1 cellular context compared by ENCODE assay signal in the genomic region with DNA sequence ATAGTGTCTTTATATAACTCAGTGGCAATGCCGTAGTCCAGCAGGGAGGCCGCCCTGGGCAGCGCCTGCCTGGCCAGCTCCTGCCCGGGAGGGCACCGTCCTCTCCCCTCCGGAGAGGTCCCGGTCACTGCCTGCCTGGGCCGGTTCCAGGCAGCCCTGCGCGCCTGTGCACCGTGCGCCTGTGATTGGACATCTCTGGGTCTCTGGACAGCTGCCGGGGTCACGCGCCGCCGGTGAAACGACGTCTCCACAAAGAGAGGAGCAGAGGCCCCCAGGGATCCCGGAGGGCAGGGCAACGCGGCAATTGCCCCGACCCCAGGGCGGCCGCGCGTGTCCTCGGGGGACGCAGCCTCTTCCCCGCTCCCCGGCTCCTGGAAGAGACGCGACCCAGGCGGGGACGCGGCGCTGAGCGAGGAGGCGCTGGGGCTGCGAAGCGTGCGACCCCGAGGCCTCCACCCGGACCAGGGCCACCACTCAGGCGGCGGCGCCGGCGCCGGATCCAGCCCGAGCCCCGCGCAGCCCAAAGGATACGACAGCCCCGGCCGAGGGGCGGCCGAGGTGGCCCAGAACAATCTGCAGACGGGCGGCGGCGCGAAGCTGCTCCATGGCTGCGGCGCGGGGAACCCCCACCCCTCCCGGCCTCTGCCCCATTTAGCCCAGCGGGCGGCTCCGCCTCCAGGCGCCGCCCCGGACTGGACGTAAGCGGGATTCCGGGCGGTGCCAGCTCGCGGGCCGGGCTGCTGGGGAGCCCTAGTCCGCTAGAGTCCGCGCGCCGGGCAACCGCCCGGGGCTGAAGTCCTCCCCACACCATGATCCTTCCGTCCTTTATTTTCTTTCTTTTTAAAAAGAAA.
TF ChIP-seq lines count a peak whose summit lies in the region.

A gene (minus strand): TSS at position 628 of the 851 bp plus-strand sequence. CDS start 22 bp downstream, at position 606.

TF ChIP-seq in HepG2, 621 proteins besides CTCF, POLR2A, EP300 and RAD21 (continued from another document and continues in another):
- TF ChIP-seq, protein P1, sequence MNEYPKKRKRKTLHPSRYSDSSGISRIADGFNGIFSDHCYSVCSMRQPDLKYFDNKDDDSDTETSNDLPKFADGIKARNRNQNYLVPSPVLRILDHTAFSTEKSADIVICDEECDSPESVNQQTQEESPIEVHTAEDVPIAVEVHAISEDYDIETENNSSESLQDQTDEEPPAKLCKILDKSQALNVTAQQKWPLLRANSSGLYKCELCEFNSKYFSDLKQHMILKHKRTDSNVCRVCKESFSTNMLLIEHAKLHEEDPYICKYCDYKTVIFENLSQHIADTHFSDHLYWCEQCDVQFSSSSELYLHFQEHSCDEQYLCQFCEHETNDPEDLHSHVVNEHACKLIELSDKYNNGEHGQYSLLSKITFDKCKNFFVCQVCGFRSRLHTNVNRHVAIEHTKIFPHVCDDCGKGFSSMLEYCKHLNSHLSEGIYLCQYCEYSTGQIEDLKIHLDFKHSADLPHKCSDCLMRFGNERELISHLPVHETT (CRISPR knock-in tag; conservative IDR thresholded peaks at IDR 0.05), result peak; percentile 63
- no peak for TF ChIP-seq MED8 (CRISPR knock-in tag; IDR thresholded peaks at IDR 0.05; ENCODE audit: insufficient replicate concordance)
- TF ChIP-seq KDM1A (CRISPR knock-in tag; IDR thresholded peaks at IDR 0.05), result peak; percentile 15; the same call in 1 of the 2 replicates
- no peak; the same call in 1 of the 2 replicates for TF ChIP-seq ZNF431 (CRISPR knock-in tag; IDR thresholded peaks at IDR 0.05; ENCODE audit: borderline replicate concordance, low read depth)
- TF ChIP-seq MTF1 (CRISPR knock-in tag; IDR thresholded peaks at IDR 0.05), result no peak
- no peak for TF ChIP-seq GATAD2A (CRISPR knock-in tag; IDR thresholded peaks at IDR 0.05)
- TF ChIP-seq SOX5 (CRISPR knock-in tag; IDR thresholded peaks at IDR 0.05; ENCODE audit: borderline replicate concordance), result no peak
- no peak for TF ChIP-seq ZNF543 (CRISPR knock-in tag; IDR thresholded peaks at IDR 0.05)
- TF ChIP-seq, protein P2, sequence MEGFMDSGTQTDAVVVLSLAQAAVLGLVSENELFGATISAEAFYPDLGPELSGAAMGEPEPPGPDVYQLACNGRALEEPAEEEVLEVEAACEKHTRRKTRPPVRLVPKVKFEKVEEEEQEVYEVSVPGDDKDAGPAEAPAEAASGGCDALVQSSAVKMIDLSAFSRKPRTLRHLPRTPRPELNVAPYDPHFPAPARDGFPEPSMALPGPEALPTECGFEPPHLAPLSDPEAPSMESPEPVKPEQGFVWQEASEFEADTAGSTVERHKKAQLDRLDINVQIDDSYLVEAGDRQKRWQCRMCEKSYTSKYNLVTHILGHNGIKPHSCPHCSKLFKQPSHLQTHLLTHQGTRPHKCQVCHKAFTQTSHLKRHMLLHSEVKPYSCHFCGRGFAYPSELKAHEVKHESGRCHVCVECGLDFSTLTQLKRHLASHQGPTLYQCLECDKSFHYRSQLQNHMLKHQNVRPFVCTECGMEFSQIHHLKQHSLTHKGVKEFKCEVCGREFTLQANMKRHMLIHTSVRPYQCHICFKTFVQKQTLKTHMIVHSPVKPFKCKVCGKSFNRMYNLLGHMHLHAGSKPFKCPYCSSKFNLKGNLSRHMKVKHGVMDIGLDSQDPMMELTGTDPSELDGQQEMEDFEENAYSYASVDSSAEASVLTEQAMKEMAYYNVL (CRISPR knock-in tag; IDR thresholded peaks at IDR 0.05; ENCODE audit: borderline replicate concordance), result no peak
- TF ChIP-seq MIER2 (CRISPR knock-in tag; IDR thresholded peaks at IDR 0.05), result no peak
- TF ChIP-seq GABPA (IDR thresholded peaks at IDR 0.05; ENCODE audit: low read depth, low read length), result no peak
- TF ChIP-seq GABPA (CRISPR knock-in tag; IDR thresholded peaks at IDR 0.05; ENCODE audit: low read depth), result no peak
- no peak for TF ChIP-seq ATF7 (IDR thresholded peaks at IDR 0.05)
- TF ChIP-seq ATF7 (CRISPR knock-in tag; IDR thresholded peaks at IDR 0.05), result no peak
- TF ChIP-seq, protein P3, sequence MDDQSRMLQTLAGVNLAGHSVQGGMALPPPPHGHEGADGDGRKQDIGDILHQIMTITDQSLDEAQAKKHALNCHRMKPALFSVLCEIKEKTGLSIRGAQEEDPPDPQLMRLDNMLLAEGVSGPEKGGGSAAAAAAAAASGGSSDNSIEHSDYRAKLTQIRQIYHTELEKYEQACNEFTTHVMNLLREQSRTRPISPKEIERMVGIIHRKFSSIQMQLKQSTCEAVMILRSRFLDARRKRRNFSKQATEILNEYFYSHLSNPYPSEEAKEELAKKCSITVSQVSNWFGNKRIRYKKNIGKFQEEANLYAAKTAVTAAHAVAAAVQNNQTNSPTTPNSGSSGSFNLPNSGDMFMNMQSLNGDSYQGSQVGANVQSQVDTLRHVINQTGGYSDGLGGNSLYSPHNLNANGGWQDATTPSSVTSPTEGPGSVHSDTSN (CRISPR knock-in tag; IDR thresholded peaks at IDR 0.05; ENCODE audit: borderline replicate concordance), result no peak
- TF ChIP-seq FOXA1 (IDR thresholded peaks at IDR 0.05), result no peak
- TF ChIP-seq FOXA1 (CRISPR knock-in tag; IDR thresholded peaks at IDR 0.05), result no peak
- no peak for TF ChIP-seq RELA (CRISPR knock-in tag; IDR thresholded peaks at IDR 0.05)
- TF ChIP-seq ZFP62 (CRISPR knock-in tag; IDR thresholded peaks at IDR 0.05), result no peak
- TF ChIP-seq AHR (CRISPR knock-in tag; IDR thresholded peaks at IDR 0.05), result no peak
- no peak for TF ChIP-seq ZBTB42 (CRISPR knock-in tag; IDR thresholded peaks at IDR 0.05)
- no peak for TF ChIP-seq PTBP1 (IDR thresholded peaks at IDR 0.05; ENCODE audit: low read depth, low read length, poor library complexity, severe bottlenecking)
- no peak; the same call in none of the 2 replicates for TF ChIP-seq ZNF709 (CRISPR knock-in tag; IDR thresholded peaks at IDR 0.05)
- no peak; the same call in 1 of the 2 replicates for TF ChIP-seq ESRRA (CRISPR knock-in tag; IDR thresholded peaks at IDR 0.05; ENCODE audit: low read depth)
- no peak for TF ChIP-seq CHCHD3 (CRISPR knock-in tag; IDR thresholded peaks at IDR 0.05)
- 0 out of 2 replicates have a peak, but pooled peaks have one; percentile 69 for TF ChIP-seq MEIS2 (CRISPR knock-in tag; IDR thresholded peaks at IDR 0.05)
- peak; percentile 96 for TF ChIP-seq HIVEP1 (CRISPR knock-in tag; IDR thresholded peaks at IDR 0.05)
- peak; percentile 17 for TF ChIP-seq FOXA3 (CRISPR knock-in tag; IDR thresholded peaks at IDR 0.05)
- TF ChIP-seq, protein P4, sequence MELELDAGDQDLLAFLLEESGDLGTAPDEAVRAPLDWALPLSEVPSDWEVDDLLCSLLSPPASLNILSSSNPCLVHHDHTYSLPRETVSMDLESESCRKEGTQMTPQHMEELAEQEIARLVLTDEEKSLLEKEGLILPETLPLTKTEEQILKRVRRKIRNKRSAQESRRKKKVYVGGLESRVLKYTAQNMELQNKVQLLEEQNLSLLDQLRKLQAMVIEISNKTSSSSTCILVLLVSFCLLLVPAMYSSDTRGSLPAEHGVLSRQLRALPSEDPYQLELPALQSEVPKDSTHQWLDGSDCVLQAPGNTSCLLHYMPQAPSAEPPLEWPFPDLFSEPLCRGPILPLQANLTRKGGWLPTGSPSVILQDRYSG (CRISPR knock-in tag; IDR thresholded peaks at IDR 0.05), result peak; percentile 83
- TF ChIP-seq ZNF547 (CRISPR knock-in tag; IDR thresholded peaks at IDR 0.05), result peak; percentile 40; the same call in 1 of the 2 replicates
- peak; percentile 29; the same call in 1 of the 2 replicates for TF ChIP-seq SAFB2 (CRISPR knock-in tag; IDR thresholded peaks at IDR 0.05; ENCODE audit: borderline replicate concordance, low read depth)
- peak; percentile 72 for TF ChIP-seq NFYB (CRISPR knock-in tag; IDR thresholded peaks at IDR 0.05)
- TF ChIP-seq, protein P5, sequence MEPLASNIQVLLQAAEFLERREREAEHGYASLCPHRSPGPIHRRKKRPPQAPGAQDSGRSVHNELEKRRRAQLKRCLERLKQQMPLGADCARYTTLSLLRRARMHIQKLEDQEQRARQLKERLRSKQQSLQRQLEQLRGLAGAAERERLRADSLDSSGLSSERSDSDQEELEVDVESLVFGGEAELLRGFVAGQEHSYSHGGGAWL (CRISPR knock-in tag; IDR thresholded peaks at IDR 0.05), result peak; percentile 48
- 0 out of 2 replicates have a peak, but pooled peaks have one; percentile 25 for TF ChIP-seq KDM3A (CRISPR knock-in tag; IDR thresholded peaks at IDR 0.05; ENCODE audit: low read depth)
- TF ChIP-seq, protein P6, sequence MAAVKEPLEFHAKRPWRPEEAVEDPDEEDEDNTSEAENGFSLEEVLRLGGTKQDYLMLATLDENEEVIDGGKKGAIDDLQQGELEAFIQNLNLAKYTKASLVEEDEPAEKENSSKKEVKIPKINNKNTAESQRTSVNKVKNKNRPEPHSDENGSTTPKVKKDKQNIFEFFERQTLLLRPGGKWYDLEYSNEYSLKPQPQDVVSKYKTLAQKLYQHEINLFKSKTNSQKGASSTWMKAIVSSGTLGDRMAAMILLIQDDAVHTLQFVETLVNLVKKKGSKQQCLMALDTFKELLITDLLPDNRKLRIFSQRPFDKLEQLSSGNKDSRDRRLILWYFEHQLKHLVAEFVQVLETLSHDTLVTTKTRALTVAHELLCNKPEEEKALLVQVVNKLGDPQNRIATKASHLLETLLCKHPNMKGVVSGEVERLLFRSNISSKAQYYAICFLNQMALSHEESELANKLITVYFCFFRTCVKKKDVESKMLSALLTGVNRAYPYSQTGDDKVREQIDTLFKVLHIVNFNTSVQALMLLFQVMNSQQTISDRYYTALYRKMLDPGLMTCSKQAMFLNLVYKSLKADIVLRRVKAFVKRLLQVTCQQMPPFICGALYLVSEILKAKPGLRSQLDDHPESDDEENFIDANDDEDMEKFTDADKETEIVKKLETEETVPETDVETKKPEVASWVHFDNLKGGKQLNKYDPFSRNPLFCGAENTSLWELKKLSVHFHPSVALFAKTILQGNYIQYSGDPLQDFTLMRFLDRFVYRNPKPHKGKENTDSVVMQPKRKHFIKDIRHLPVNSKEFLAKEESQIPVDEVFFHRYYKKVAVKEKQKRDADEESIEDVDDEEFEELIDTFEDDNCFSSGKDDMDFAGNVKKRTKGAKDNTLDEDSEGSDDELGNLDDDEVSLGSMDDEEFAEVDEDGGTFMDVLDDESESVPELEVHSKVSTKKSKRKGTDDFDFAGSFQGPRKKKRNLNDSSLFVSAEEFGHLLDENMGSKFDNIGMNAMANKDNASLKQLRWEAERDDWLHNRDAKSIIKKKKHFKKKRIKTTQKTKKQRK (IDR thresholded peaks at IDR 0.05; ENCODE audit: low read length), result no peak
- peak; percentile 71; the same call in 1 of the 2 replicates for TF ChIP-seq KDM5B (CRISPR knock-in tag; IDR thresholded peaks at IDR 0.05; ENCODE audit: borderline replicate concordance)
- TF ChIP-seq ASH2L (IDR thresholded peaks at IDR 0.05; ENCODE audit: insufficient read length, low read depth, low read length), result peak; percentile 45
- no peak for TF ChIP-seq ZNF101 (CRISPR knock-in tag; IDR thresholded peaks at IDR 0.05; ENCODE audit: borderline replicate concordance, low read depth)
- TF ChIP-seq ZNF563 (CRISPR knock-in tag; IDR thresholded peaks at IDR 0.05), result peak; percentile 69
- peak; percentile 17; the same call in 1 of the 2 replicates for TF ChIP-seq FOXO1 (CRISPR knock-in tag; IDR thresholded peaks at IDR 0.05)
- no peak for TF ChIP-seq DNMT3B (CRISPR knock-in tag; conservative IDR thresholded peaks at IDR 0.05)
- TF ChIP-seq, protein P7, sequence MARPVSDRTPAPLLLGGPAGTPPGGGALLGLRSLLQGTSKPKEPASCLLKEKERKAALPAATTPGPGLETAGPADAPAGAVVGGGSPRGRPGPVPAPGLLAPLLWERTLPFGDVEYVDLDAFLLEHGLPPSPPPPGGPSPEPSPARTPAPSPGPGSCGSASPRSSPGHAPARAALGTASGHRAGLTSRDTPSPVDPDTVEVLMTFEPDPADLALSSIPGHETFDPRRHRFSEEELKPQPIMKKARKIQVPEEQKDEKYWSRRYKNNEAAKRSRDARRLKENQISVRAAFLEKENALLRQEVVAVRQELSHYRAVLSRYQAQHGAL (CRISPR knock-in tag; IDR thresholded peaks at IDR 0.05; ENCODE audit: not compliant biosample characterization), result no peak
- TF ChIP-seq MYC (CRISPR knock-in tag; IDR thresholded peaks at IDR 0.05; ENCODE audit: borderline replicate concordance), result peak; percentile 68
- peak; percentile 56; the same call in 1 of the 2 replicates for TF ChIP-seq ZNF30 (CRISPR knock-in tag; IDR thresholded peaks at IDR 0.05)
- TF ChIP-seq ZNF652 (CRISPR knock-in tag; IDR thresholded peaks at IDR 0.05; ENCODE audit: borderline replicate concordance, low read depth), result no peak
- peak; percentile 30; the same call in 1 of the 2 replicates for TF ChIP-seq ZNF335 (CRISPR knock-in tag; IDR thresholded peaks at IDR 0.05)
- TF ChIP-seq, protein P8, sequence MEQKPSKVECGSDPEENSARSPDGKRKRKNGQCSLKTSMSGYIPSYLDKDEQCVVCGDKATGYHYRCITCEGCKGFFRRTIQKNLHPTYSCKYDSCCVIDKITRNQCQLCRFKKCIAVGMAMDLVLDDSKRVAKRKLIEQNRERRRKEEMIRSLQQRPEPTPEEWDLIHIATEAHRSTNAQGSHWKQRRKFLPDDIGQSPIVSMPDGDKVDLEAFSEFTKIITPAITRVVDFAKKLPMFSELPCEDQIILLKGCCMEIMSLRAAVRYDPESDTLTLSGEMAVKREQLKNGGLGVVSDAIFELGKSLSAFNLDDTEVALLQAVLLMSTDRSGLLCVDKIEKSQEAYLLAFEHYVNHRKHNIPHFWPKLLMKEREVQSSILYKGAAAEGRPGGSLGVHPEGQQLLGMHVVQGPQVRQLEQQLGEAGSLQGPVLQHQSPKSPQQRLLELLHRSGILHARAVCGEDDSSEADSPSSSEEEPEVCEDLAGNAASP (CRISPR knock-in tag; IDR thresholded peaks at IDR 0.05; ENCODE audit: borderline replicate concordance), result 0 out of 2 replicates have a peak, but pooled peaks have one; percentile 48
- TF ChIP-seq, protein P9, sequence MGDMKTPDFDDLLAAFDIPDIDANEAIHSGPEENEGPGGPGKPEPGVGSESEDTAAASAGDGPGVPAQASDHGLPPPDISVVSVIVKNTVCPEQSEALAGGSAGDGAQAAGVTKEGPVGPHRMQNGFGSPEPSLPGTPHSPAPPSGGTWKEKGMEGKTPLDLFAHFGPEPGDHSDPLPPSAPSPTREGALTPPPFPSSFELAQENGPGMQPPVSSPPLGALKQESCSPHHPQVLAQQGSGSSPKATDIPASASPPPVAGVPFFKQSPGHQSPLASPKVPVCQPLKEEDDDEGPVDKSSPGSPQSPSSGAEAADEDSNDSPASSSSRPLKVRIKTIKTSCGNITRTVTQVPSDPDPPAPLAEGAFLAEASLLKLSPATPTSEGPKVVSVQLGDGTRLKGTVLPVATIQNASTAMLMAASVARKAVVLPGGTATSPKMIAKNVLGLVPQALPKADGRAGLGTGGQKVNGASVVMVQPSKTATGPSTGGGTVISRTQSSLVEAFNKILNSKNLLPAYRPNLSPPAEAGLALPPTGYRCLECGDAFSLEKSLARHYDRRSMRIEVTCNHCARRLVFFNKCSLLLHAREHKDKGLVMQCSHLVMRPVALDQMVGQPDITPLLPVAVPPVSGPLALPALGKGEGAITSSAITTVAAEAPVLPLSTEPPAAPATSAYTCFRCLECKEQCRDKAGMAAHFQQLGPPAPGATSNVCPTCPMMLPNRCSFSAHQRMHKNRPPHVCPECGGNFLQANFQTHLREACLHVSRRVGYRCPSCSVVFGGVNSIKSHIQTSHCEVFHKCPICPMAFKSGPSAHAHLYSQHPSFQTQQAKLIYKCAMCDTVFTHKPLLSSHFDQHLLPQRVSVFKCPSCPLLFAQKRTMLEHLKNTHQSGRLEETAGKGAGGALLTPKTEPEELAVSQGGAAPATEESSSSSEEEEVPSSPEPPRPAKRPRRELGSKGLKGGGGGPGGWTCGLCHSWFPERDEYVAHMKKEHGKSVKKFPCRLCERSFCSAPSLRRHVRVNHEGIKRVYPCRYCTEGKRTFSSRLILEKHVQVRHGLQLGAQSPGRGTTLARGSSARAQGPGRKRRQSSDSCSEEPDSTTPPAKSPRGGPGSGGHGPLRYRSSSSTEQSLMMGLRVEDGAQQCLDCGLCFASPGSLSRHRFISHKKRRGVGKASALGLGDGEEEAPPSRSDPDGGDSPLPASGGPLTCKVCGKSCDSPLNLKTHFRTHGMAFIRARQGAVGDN (CRISPR knock-in tag; IDR thresholded peaks at IDR 0.05), result peak; percentile 95
